ENCODE assay signal across 29 cellular contexts in genomic region chr2:105860567-105860966, GRCh38.
DNase-seq lines count a peak whose midpoint lies in the region; ATAC-seq and TF ChIP-seq lines count a peak whose summit lies in the region.
"Had no signal": no experiment of that assay in that cellular context is flagged by ENCODE, and none has a peak within 500 bp of the region (broad histone marks: within the 10 kb centered on the region; RNA-seq: fewer than 3 reads in every experiment).

No MANE protein-coding gene starts in this region.

- H3K4me3 Mint-ChIP-seq in activated CD4-positive, alpha-beta memory T cell treated with anti-CD3 and anti-CD28 coated beads for 36 hours = peak overlapping the region; percentile 17
- no peak overlapping the region for H3K4me3 Mint-ChIP-seq in activated CD4-positive, alpha-beta memory T cell treated with anti-CD3 and anti-CD28 coated beads, Interleukin-2, amount 10 ng/mL, durations not matched to agents 7 days and 5 days
- H3K4me3 Mint-ChIP-seq in CD4-positive, alpha-beta memory T cell = peak overlapping the region; percentile 38 to 94 (median 60)
- H3K4me3 Mint-ChIP-seq in activated T-helper 17 cell treated with anti-CD3 and anti-CD28 coated beads, Interleukin-2, amount 50 U/mL, for 72 hours = peak overlapping the region; percentile 84
- H3K4me3 Mint-ChIP-seq in mesothelial cell of epicardium = no peak overlapping the region

- CTCF ChIA-PET in activated CD4-positive, alpha-beta memory T cell treated with anti-CD3 and anti-CD28 coated beads for 36 hours (lab: Charles Lee) = no interaction called here
- CTCF ChIA-PET in activated CD4-positive, alpha-beta memory T cell treated with anti-CD3 and anti-CD28 coated beads, Interleukin-2, amount 10 ng/mL, durations not matched to agents 7 days and 5 days (lab: Charles Lee) = no interaction called here
- CTCF ChIA-PET in CD4-positive, alpha-beta memory T cell (lab: Charles Lee; ENCODE audit: partially characterized antibody) = interaction anchor here (0.7 kb wide), 1 partner anchor 70 kb away, joined by 3 read pairs; no protein-coding TSS in a partner anchor

- no peak for DNase-seq in activated CD4-positive, alpha-beta memory T cell treated with anti-CD3 and anti-CD28 coated beads for 36 hours
- DNase-seq in activated CD4-positive, alpha-beta memory T cell treated with anti-CD3 and anti-CD28 coated beads, Interleukin-2, amount 10 ng/mL, durations not matched to agents 7 days and 5 days = no peak
- no peak for DNase-seq in CD4-positive, alpha-beta memory T cell
- DNase-seq in mesothelial cell of epicardium (ENCODE audit: low spot score in 2 of 2, unreplicated experiment in 2 of 2) = no peak
- no peak for DNase-seq in DMS53 (lab: John Stamatoyannopoulos, UW)
- no peak for DNase-seq in NCI-H226
- DNase-seq: activated CD4-positive, alpha-beta T cell treated with anti-CD3 and anti-CD28 coated beads, Interleukin-2, amount 50 U/mL, for 48 hours; activated naive CD4-positive, alpha-beta T cell treated with anti-CD3 and anti-CD28 coated beads, Interleukin-2, amount 50 U/mL, for 16 hours; colonic mucosa; DMS 273 treated with DMSO at 0.1 percent for 48 hours; effector CD4-positive, alpha-beta T cell; EL; erythroblast; immature natural killer cell; left cardiac atrium; NCI-H1048; NCI-H2107; NCI-H748 treated with DMSO at 0.1 percent for 48 hours; SHP77; small intestine; stimulated activated naive CD4-positive, alpha-beta T cell treated with Interleukin-2 at 50 U/mL for 16 hours; T-helper 9 cell; thyroid gland had no signal

- H3K4me1 ChIP-seq in CD4-positive, alpha-beta memory T cell (ENCODE audit: insufficient read depth, low read length) = peaks cover 100% of the 10 kb centered on the region
- H3K4me1 ChIP-seq: parathyroid adenoma had no signal

- intact Hi-C loops in activated CD4-positive, alpha-beta memory T cell treated with anti-CD3 and anti-CD28 coated beads for 36 hours (cut with micrococcal nuclease) = no loop called here
- intact Hi-C loops in CD4-positive, alpha-beta memory T cell (cut with micrococcal nuclease) = no loop called here

- peak overlapping the region; percentile 47 for H3K27ac ChIP-seq in CD4-positive, alpha-beta memory T cell (ENCODE audit: low read depth, low read length)
- H3K27ac ChIP-seq: cardiac muscle cell, colonic mucosa, parathyroid adenoma, thyroid gland had no signal

- no peaks in the 10 kb centered on the region for H3K27me3 Mint-ChIP-seq in activated CD4-positive, alpha-beta memory T cell treated with anti-CD3 and anti-CD28 coated beads for 36 hours
- H3K27me3 Mint-ChIP-seq in activated CD4-positive, alpha-beta memory T cell treated with anti-CD3 and anti-CD28 coated beads, Interleukin-2, amount 10 ng/mL, durations not matched to agents 7 days and 5 days = no peaks in the 10 kb centered on the region
- no peaks in the 10 kb centered on the region for H3K27me3 Mint-ChIP-seq in CD4-positive, alpha-beta memory T cell
- H3K27me3 Mint-ChIP-seq in activated T-helper 17 cell treated with anti-CD3 and anti-CD28 coated beads, Interleukin-2, amount 50 U/mL, for 72 hours = no peaks in the 10 kb centered on the region
- no peaks in the 10 kb centered on the region for H3K27me3 Mint-ChIP-seq in mesothelial cell of epicardium (ENCODE audit: low read depth)

- ATAC-seq in activated T-helper 17 cell treated with anti-CD3 and anti-CD28 coated beads, Interleukin-2, amount 50 U/mL, for 72 hours (replicated peaks) = no peak
- no peak for ATAC-seq in GM18909 (IDR thresholded peaks at IDR 0.05; ENCODE audit: poor library complexity, unreplicated experiment)
- ATAC-seq: left cardiac atrium, Panc1 had no signal

- no peaks in the 10 kb centered on the region for H3K9me3 ChIP-seq in CD4-positive, alpha-beta memory T cell (ENCODE audit: control insufficient read depth in 1 of 2, low read length in 2 of 2)
- H3K9me3 ChIP-seq: colonic mucosa, thyroid gland had no signal

- peaks cover 5% of the 10 kb centered on the region for H3K36me3 ChIP-seq in CD4-positive, alpha-beta memory T cell (ENCODE audit: insufficient read depth, low read length)
- H3K36me3 ChIP-seq: cardiac muscle cell, colonic mucosa, thyroid gland had no signal

- no peak for TF ChIP-seq CTCF in mesothelial cell of epicardium (IDR thresholded peaks at IDR 0.05; ENCODE audit: unreplicated experiment)

- H3K4me3 ChIP-seq in CD4-positive, alpha-beta memory T cell (ENCODE audit: low read length in 2 of 2) = no peak overlapping the region
- H3K4me3 ChIP-seq: cardiac muscle cell, colonic mucosa, lung, thyroid gland had no signal

- H3K36me3 Mint-ChIP-seq in activated CD4-positive, alpha-beta memory T cell treated with anti-CD3 and anti-CD28 coated beads for 36 hours = peaks cover 40% of the 10 kb centered on the region
- H3K36me3 Mint-ChIP-seq in activated CD4-positive, alpha-beta memory T cell treated with anti-CD3 and anti-CD28 coated beads, Interleukin-2, amount 10 ng/mL, durations not matched to agents 7 days and 5 days (ENCODE audit: low read depth) = peaks cover 67% of the 10 kb centered on the region
- peaks cover 40 to 76% of the 10 kb centered on the region in 2 donors for H3K36me3 Mint-ChIP-seq in CD4-positive, alpha-beta memory T cell
- H3K36me3 Mint-ChIP-seq in activated T-helper 17 cell treated with anti-CD3 and anti-CD28 coated beads, Interleukin-2, amount 50 U/mL, for 72 hours (ENCODE audit: low read depth) = peaks cover 95% of the 10 kb centered on the region
- peaks cover 6% of the 10 kb centered on the region for H3K36me3 Mint-ChIP-seq in mesothelial cell of epicardium

- no peaks in the 10 kb centered on the region for H3K27me3 ChIP-seq in CD4-positive, alpha-beta memory T cell (ENCODE audit: insufficient read depth, low read length)
- H3K27me3 ChIP-seq: cardiac muscle cell, colonic mucosa, thyroid gland had no signal

- POLR2A ChIA-PET in activated CD4-positive, alpha-beta memory T cell treated with anti-CD3 and anti-CD28 coated beads for 36 hours (lab: Charles Lee) = no interaction called here
- POLR2A ChIA-PET in activated CD4-positive, alpha-beta memory T cell treated with anti-CD3 and anti-CD28 coated beads, Interleukin-2, amount 10 ng/mL, durations not matched to agents 7 days and 5 days (lab: Charles Lee) = interaction anchor here (1.3 to 2.8 kb wide), 2 partner anchors 10 to 114 kb away, joined by 3 to 9 read pairs; no protein-coding TSS in a partner anchor
- POLR2A ChIA-PET in CD4-positive, alpha-beta memory T cell (lab: Charles Lee; ENCODE audit: partially characterized antibody) = interaction anchor here (0.7 to 5.3 kb wide), 3 partner anchors 14 to 115 kb away, joined by 3 to 32 read pairs (median 10); no protein-coding TSS in a partner anchor

- H3K9me3 Mint-ChIP-seq in activated CD4-positive, alpha-beta memory T cell treated with anti-CD3 and anti-CD28 coated beads for 36 hours = no peaks in the 10 kb centered on the region
- no peaks in the 10 kb centered on the region for H3K9me3 Mint-ChIP-seq in activated CD4-positive, alpha-beta memory T cell treated with anti-CD3 and anti-CD28 coated beads, Interleukin-2, amount 10 ng/mL, durations not matched to agents 7 days and 5 days
- H3K9me3 Mint-ChIP-seq in CD4-positive, alpha-beta memory T cell = peaks cover 0 to 2% (median 0%) of the 10 kb centered on the region in 8 donors
- H3K9me3 Mint-ChIP-seq in activated T-helper 17 cell treated with anti-CD3 and anti-CD28 coated beads, Interleukin-2, amount 50 U/mL, for 72 hours = no peaks in the 10 kb centered on the region
- H3K9me3 Mint-ChIP-seq in mesothelial cell of epicardium = no peaks in the 10 kb centered on the region
- H3K9me3 Mint-ChIP-seq: immature natural killer cell had no signal

- peaks cover 98% of the 10 kb centered on the region for H3K4me1 Mint-ChIP-seq in activated CD4-positive, alpha-beta memory T cell treated with anti-CD3 and anti-CD28 coated beads for 36 hours (ENCODE audit: low read depth)
- H3K4me1 Mint-ChIP-seq in activated CD4-positive, alpha-beta memory T cell treated with anti-CD3 and anti-CD28 coated beads, Interleukin-2, amount 10 ng/mL, durations not matched to agents 7 days and 5 days = peaks cover 96% of the 10 kb centered on the region
- peaks cover 86 to 100% (median 93%) of the 10 kb centered on the region in 4 donors for H3K4me1 Mint-ChIP-seq in CD4-positive, alpha-beta memory T cell
- peaks cover 80% of the 10 kb centered on the region for H3K4me1 Mint-ChIP-seq in activated T-helper 17 cell treated with anti-CD3 and anti-CD28 coated beads, Interleukin-2, amount 50 U/mL, for 72 hours
- H3K4me1 Mint-ChIP-seq in mesothelial cell of epicardium = peaks cover 42% of the 10 kb centered on the region

- peak overlapping the region; percentile 35 for H3K27ac Mint-ChIP-seq in activated CD4-positive, alpha-beta memory T cell treated with anti-CD3 and anti-CD28 coated beads for 36 hours
- no peak overlapping the region for H3K27ac Mint-ChIP-seq in activated CD4-positive, alpha-beta memory T cell treated with anti-CD3 and anti-CD28 coated beads, Interleukin-2, amount 10 ng/mL, durations not matched to agents 7 days and 5 days
- peak overlapping the region; percentile 92 to 99 (median 95) for H3K27ac Mint-ChIP-seq in CD4-positive, alpha-beta memory T cell
- peak overlapping the region; percentile 56 for H3K27ac Mint-ChIP-seq in activated T-helper 17 cell treated with anti-CD3 and anti-CD28 coated beads, Interleukin-2, amount 50 U/mL, for 72 hours
- H3K27ac Mint-ChIP-seq in mesothelial cell of epicardium = peak overlapping the region; percentile 43

Comparison
In these comparisons a context has a peak if more than half of its experiments do, and no peak if none do; other contexts are left out.
1. H3K4me3 Mint-ChIP-seq: peak in activated CD4-positive, alpha-beta memory T cell treated with anti-CD3 and anti-CD28 coated beads for 36 hours (single experiment), CD4-positive, alpha-beta memory T cell (8 of 8) and activated T-helper 17 cell treated with anti-CD3 and anti-CD28 coated beads, Interleukin-2, amount 50 U/mL, for 72 hours (single experiment); none in activated CD4-positive, alpha-beta memory T cell treated with anti-CD3 and anti-CD28 coated beads, Interleukin-2, amount 10 ng/mL, durations not matched to agents 7 days and 5 days (single experiment) and mesothelial cell of epicardium (single experiment).